In the genomic region with DNA sequence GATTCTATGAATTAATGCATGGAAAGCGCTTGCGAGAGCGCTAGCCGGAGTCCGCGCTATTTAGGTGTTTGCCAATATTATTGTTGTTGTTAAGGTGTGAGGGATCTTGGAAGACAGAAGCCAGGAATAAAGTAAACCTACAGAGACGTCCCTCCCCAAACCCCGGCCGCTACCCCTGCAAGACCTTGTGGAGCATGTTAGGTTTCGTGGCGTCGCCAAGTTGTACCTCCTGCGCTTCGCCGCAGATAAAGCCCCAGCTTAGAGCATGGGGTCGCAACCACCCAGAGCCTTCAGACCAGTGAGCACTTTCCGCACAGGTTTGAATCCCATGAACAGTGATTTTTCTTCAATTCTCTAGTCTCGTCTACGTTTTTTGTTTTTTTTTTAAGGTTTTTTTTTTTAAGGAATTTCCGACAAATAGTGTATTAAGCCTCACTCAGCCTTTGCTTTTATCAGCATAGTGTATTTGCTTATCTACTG, we compare ENCODE assay signal across 11 cellular contexts. TPM values are rescaled to one million over a fixed set of nuclear protein-coding genes. Genes with fewer than 3 reads are reported as not detected.
DNase-seq lines count a peak whose midpoint lies in the region; ATAC-seq and TF ChIP-seq lines count a peak whose summit lies in the region.
"Had no signal": no experiment of that assay in that cellular context is flagged by ENCODE, and none has a peak within 500 bp of the region (broad histone marks: within the 10 kb centered on the region; RNA-seq: fewer than 3 reads in every experiment).

No MANE protein-coding gene starts in this region.

- H3K27ac Mint-ChIP-seq in activated naive CD4-positive, alpha-beta T cell treated with anti-CD3 and anti-CD28 coated beads, Interleukin-2, amount 10 ng/mL, durations not matched to agents 7 days and 5 days: peak overlapping the region; percentile 39
- H3K27ac Mint-ChIP-seq in activated naive CD4-positive, alpha-beta T cell treated with anti-CD3 and anti-CD28 coated beads, Interleukin-2, amount 50 U/mL, for 72 hours: no peak overlapping the region
- H3K27ac Mint-ChIP-seq in activated naive CD8-positive, alpha-beta T cell: no peak overlapping the region

- H3K27ac ChIP-seq in testis: no peak overlapping the region
- H3K27ac ChIP-seq: C4-2B had no signal

- TF ChIP-seq POLR2A in testis (IDR thresholded peaks at IDR 0.05): no peak

- peak overlapping the region; percentile 17 to 38 for H3K4me3 ChIP-seq in testis

- no peak for TF ChIP-seq CTCF in testis (IDR thresholded peaks at IDR 0.05)

- H3K27me3 ChIP-seq in testis: no peaks in the 10 kb centered on the region

- H3K4me1 ChIP-seq in testis: no peaks in the 10 kb centered on the region

- no peak for DNase-seq in activated naive CD4-positive, alpha-beta T cell treated with anti-CD3 and anti-CD28 coated beads, Interleukin-2, amount 10 ng/mL, durations not matched to agents 7 days and 5 days
- no peak for DNase-seq in activated naive CD4-positive, alpha-beta T cell treated with anti-CD3 and anti-CD28 coated beads, Interleukin-2, amount 50 U/mL, for 72 hours (ENCODE audit: low spot score in 2 of 2)
- DNase-seq in iPS-NIHi7 (ENCODE audit: extremely low spot score) (peak; percentile 40), testis (no peak), SHP77 (lab: John Stamatoyannopoulos, UW) (no peak)
- no peak for DNase-seq in stimulated activated naive CD4-positive, alpha-beta T cell treated with Interleukin-2 at 50 U/mL for 16 hours (lab: John Stamatoyannopoulos, UW)

- no peaks in the 10 kb centered on the region for H3K9me3 ChIP-seq in testis

- CTCF ChIA-PET in activated naive CD4-positive, alpha-beta T cell treated with anti-CD3 and anti-CD28 coated beads, Interleukin-2, amount 10 ng/mL, durations not matched to agents 7 days and 5 days (lab: Charles Lee): no interaction called here

- no peak for ATAC-seq in activated naive CD4-positive, alpha-beta T cell treated with anti-CD3 and anti-CD28 coated beads, Interleukin-2, amount 50 U/mL, for 72 hours
- no peak for ATAC-seq in HG03159 (IDR thresholded peaks at IDR 0.05; ENCODE audit: unreplicated experiment)

- H3K36me3 Mint-ChIP-seq in activated naive CD4-positive, alpha-beta T cell treated with anti-CD3 and anti-CD28 coated beads, Interleukin-2, amount 10 ng/mL, durations not matched to agents 7 days and 5 days: peaks cover 12% of the 10 kb centered on the region
- peaks cover 7 to 38% of the 10 kb centered on the region in 2 donors for H3K36me3 Mint-ChIP-seq in activated naive CD4-positive, alpha-beta T cell treated with anti-CD3 and anti-CD28 coated beads, Interleukin-2, amount 50 U/mL, for 72 hours
- H3K36me3 Mint-ChIP-seq in activated naive CD8-positive, alpha-beta T cell: peaks cover 5% of the 10 kb centered on the region

- H3K27me3 Mint-ChIP-seq in activated naive CD4-positive, alpha-beta T cell treated with anti-CD3 and anti-CD28 coated beads, Interleukin-2, amount 10 ng/mL, durations not matched to agents 7 days and 5 days: peaks cover 81% of the 10 kb centered on the region
- peaks cover 66% of the 10 kb centered on the region for H3K27me3 Mint-ChIP-seq in activated naive CD8-positive, alpha-beta T cell

- intact Hi-C loops in testis (cut with DNase I; ENCODE audit: low total_unique reads): no loop called here

- H3K4me1 Mint-ChIP-seq in activated naive CD4-positive, alpha-beta T cell treated with anti-CD3 and anti-CD28 coated beads, Interleukin-2, amount 10 ng/mL, durations not matched to agents 7 days and 5 days: peaks cover 33% of the 10 kb centered on the region
- H3K4me1 Mint-ChIP-seq in activated naive CD8-positive, alpha-beta T cell (ENCODE audit: low read depth): peaks cover 29% of the 10 kb centered on the region

- H3K9me3 Mint-ChIP-seq in activated naive CD4-positive, alpha-beta T cell treated with anti-CD3 and anti-CD28 coated beads, Interleukin-2, amount 10 ng/mL, durations not matched to agents 7 days and 5 days: peaks cover 4% of the 10 kb centered on the region
- H3K9me3 Mint-ChIP-seq in activated naive CD4-positive, alpha-beta T cell treated with anti-CD3 and anti-CD28 coated beads, Interleukin-2, amount 50 U/mL, for 72 hours: peaks cover 6 to 9% of the 10 kb centered on the region in 2 donors
- H3K9me3 Mint-ChIP-seq in activated naive CD8-positive, alpha-beta T cell (ENCODE audit: low read depth): peaks cover 8% of the 10 kb centered on the region

- H3K4me3 Mint-ChIP-seq in activated naive CD4-positive, alpha-beta T cell treated with anti-CD3 and anti-CD28 coated beads, Interleukin-2, amount 10 ng/mL, durations not matched to agents 7 days and 5 days: peak overlapping the region; percentile 73
- H3K4me3 Mint-ChIP-seq in activated naive CD8-positive, alpha-beta T cell: peak overlapping the region; percentile 84

- no peaks in the 10 kb centered on the region for H3K36me3 ChIP-seq in testis (ENCODE audit: low read depth, missing control alignments)

- 7 to 12% methylated on average over 20 of the region's 20 CpGs for WGBS in testis, 2 donors

RNA-seq across cellular contexts. Expression of a gene that starts 16.9 kb away (rescaled TPM):
- total RNA-seq in activated naive CD4-positive, alpha-beta T cell treated with anti-CD3 and anti-CD28 coated beads, Interleukin-2, amount 50 U/mL, for 72 hours: 1 to 10 TPM; 1.6 to 2.6 TPM
- 10 to 100 TPM; 36.5 to 38.2 TPM for total RNA-seq in testis
- polyA plus RNA-seq in testis (ENCODE audit: insufficient read depth, low read depth, low replicate concordance): 39.6 TPM

RNA-seq across cellular contexts. Expression of a gene that starts 43.8 kb away (rescaled TPM):
- total RNA-seq in activated naive CD4-positive, alpha-beta T cell treated with anti-CD3 and anti-CD28 coated beads, Interleukin-2, amount 50 U/mL, for 72 hours: 1 to 10 TPM; 2.4 to 5.1 TPM
- total RNA-seq in testis: 1 to 10 TPM; 7.2 to 8.8 TPM
- polyA plus RNA-seq in testis (ENCODE audit: insufficient read depth, low read depth, low replicate concordance): 23.2 TPM

RNA-seq across cellular contexts. Expression of a gene that starts 50.9 kb away (rescaled TPM):
- total RNA-seq in activated naive CD4-positive, alpha-beta T cell treated with anti-CD3 and anti-CD28 coated beads, Interleukin-2, amount 50 U/mL, for 72 hours: not detected
- 10 to 100 TPM; 19.1 to 30.1 TPM for total RNA-seq in testis
- 27.2 TPM for polyA plus RNA-seq in testis (ENCODE audit: insufficient read depth, low read depth, low replicate concordance)
- total RNA-seq: HT-29, SK-MEL-5 had no signal

RNA-seq across cellular contexts. Expression of a gene that starts 58.7 kb away (rescaled TPM):
- total RNA-seq in activated naive CD4-positive, alpha-beta T cell treated with anti-CD3 and anti-CD28 coated beads, Interleukin-2, amount 50 U/mL, for 72 hours: 1 to 10 TPM; 2.1 to 3.9 TPM
- 10 to 100 TPM; 16.4 to 26.1 TPM for total RNA-seq in testis
- polyA plus RNA-seq in testis (ENCODE audit: insufficient read depth, low read depth, low replicate concordance): 11.4 TPM

Comparison
In these comparisons a context has a peak if more than half of its experiments do, and no peak if none do; other contexts are left out.
1. RNA of a gene that starts 16.9 kb away (total RNA-seq): 36.5 to 38.2 TPM in testis; 1.6 to 2.6 TPM in activated naive CD4-positive, alpha-beta T cell treated with anti-CD3 and anti-CD28 coated beads, Interleukin-2, amount 50 U/mL, for 72 hours; every median in the first group is over 10 times any median in the second.
2. RNA of a gene that starts 50.9 kb away (total RNA-seq): 19.1 to 30.1 TPM in testis; not detected in activated naive CD4-positive, alpha-beta T cell treated with anti-CD3 and anti-CD28 coated beads, Interleukin-2, amount 50 U/mL, for 72 hours; every median in the first group is over 10 times any median in the second.